11 cellular contexts compared by ENCODE assay signal in genomic region chr10:58237014-58237830, GRCh38. TPM values are rescaled to one million over a fixed set of nuclear protein-coding genes. Genes with fewer than 3 reads are reported as not detected.
A peak's percentile ranks its signal among the peaks of the same experiment; 100 is the strongest.
DNase-seq lines count a peak whose midpoint lies in the region; ATAC-seq lines count a peak whose summit lies in the region.
"Had no signal": no experiment of that assay in that cellular context is flagged by ENCODE, and none has a peak within 500 bp of the region (broad histone marks: within the 10 kb centered on the region; RNA-seq: fewer than 3 reads in every experiment).

No MANE protein-coding gene starts in this region.

- peaks cover 36% of the 10 kb centered on the region for H3K4me1 Mint-ChIP-seq in activated T-cell treated with anti-CD3 and anti-CD28 coated beads, Interleukin-2, amount 50 U/mL, for 4 hours (ENCODE audit: low read depth)
- peaks cover 50% of the 10 kb centered on the region for H3K4me1 Mint-ChIP-seq in stimulated activated effector memory CD8-positive, alpha-beta T cell treated with anti-CD3 and anti-CD28 coated beads, Interleukin-12 subunit alpha, Interleukin-12 subunit beta, amount 100 ng/mL, for 72 hours

- peaks cover 6% of the 10 kb centered on the region for H3K9me3 Mint-ChIP-seq in activated T-cell treated with anti-CD3 and anti-CD28 coated beads, Interleukin-2, amount 50 U/mL, for 4 hours
- H3K9me3 Mint-ChIP-seq in stimulated activated effector memory CD8-positive, alpha-beta T cell treated with anti-CD3 and anti-CD28 coated beads, Interleukin-12 subunit alpha, Interleukin-12 subunit beta, amount 100 ng/mL, for 72 hours = no peaks in the 10 kb centered on the region

- H3K27ac Mint-ChIP-seq in stimulated activated effector memory CD8-positive, alpha-beta T cell treated with anti-CD3 and anti-CD28 coated beads, Interleukin-12 subunit alpha, Interleukin-12 subunit beta, amount 100 ng/mL, for 72 hours = peak overlapping the region; percentile 67
- H3K27ac Mint-ChIP-seq: activated CD8-positive, alpha-beta memory T cell treated with anti-CD3 and anti-CD28 coated beads, Interleukin-2, amount 10 ng/mL, durations not matched to agents 7 days and 5 days; stimulated activated naive B cell treated with anti-CD40 and anti-IgM and Interleukin-4, amounts not matched to agents 10 μg/mL and 1 μg/mL and 100 μg/mL, for 72 hours had no signal

- DNase-seq in activated T-cell treated with anti-CD3 and anti-CD28 coated beads, Interleukin-2, amount 50 U/mL, for 4 hours = no peak
- DNase-seq in activated T-cell treated with anti-CD3 and anti-CD28 coated beads, Interleukin-2, amount 50 U/mL, for 1 hour = no peak
- DNase-seq in RPMI7951 (ENCODE audit: low read depth) (peak; percentile 86), fibroblast of gingiva (ENCODE audit: low read depth) (peak; percentile 79), occipital lobe (lab: John Stamatoyannopoulos, UW) (no peak), cortex of kidney (lab: John Stamatoyannopoulos, UW) (no peak), middle frontal gyrus (ENCODE audit: extremely low spot score, low spot score) (no peak)
- DNase-seq in stimulated activated effector memory CD8-positive, alpha-beta T cell treated with anti-CD3 and anti-CD28 coated beads, Interleukin-12 subunit alpha, Interleukin-12 subunit beta, amount 100 ng/mL, for 72 hours (ENCODE audit: low spot score in 2 of 2) = no peak
- DNase-seq: activated CD8-positive, alpha-beta memory T cell treated with anti-CD3 and anti-CD28 coated beads, Interleukin-2, amount 10 ng/mL, durations not matched to agents 7 days and 5 days; C1 segment of cervical spinal cord; stimulated activated naive B cell treated with anti-CD40 and anti-IgM and Interleukin-4, amounts not matched to agents 10 μg/mL and 1 μg/mL and 100 μg/mL, for 72 hours had no signal

- ATAC-seq in activated T-cell treated with anti-CD3 and anti-CD28 coated beads, Interleukin-2, amount 50 U/mL, for 4 hours = peak; percentile 73 to 80
- ATAC-seq in stimulated activated effector memory CD8-positive, alpha-beta T cell treated with anti-CD3 and anti-CD28 coated beads, Interleukin-12 subunit alpha, Interleukin-12 subunit beta, amount 100 ng/mL, for 72 hours = peak; percentile 63
- ATAC-seq: activated CD8-positive, alpha-beta memory T cell treated with anti-CD3 and anti-CD28 coated beads, Interleukin-2, amount 10 ng/mL, durations not matched to agents 7 days and 5 days; stimulated activated naive B cell treated with anti-CD40 and anti-IgM and Interleukin-4, amounts not matched to agents 10 μg/mL and 1 μg/mL and 100 μg/mL, for 72 hours had no signal

- H3K4me3 Mint-ChIP-seq in activated T-cell treated with anti-CD3 and anti-CD28 coated beads, Interleukin-2, amount 50 U/mL, for 4 hours = no peak overlapping the region
- H3K4me3 Mint-ChIP-seq in stimulated activated effector memory CD8-positive, alpha-beta T cell treated with anti-CD3 and anti-CD28 coated beads, Interleukin-12 subunit alpha, Interleukin-12 subunit beta, amount 100 ng/mL, for 72 hours = no peak overlapping the region
- H3K4me3 Mint-ChIP-seq: activated CD8-positive, alpha-beta memory T cell treated with anti-CD3 and anti-CD28 coated beads, Interleukin-2, amount 10 ng/mL, durations not matched to agents 7 days and 5 days; stimulated activated naive B cell treated with anti-CD40 and anti-IgM and Interleukin-4, amounts not matched to agents 10 μg/mL and 1 μg/mL and 100 μg/mL, for 72 hours had no signal

- H3K36me3 Mint-ChIP-seq in activated T-cell treated with anti-CD3 and anti-CD28 coated beads, Interleukin-2, amount 50 U/mL, for 4 hours (ENCODE audit: insufficient read depth) = peaks cover 48% of the 10 kb centered on the region
- H3K36me3 Mint-ChIP-seq in stimulated activated effector memory CD8-positive, alpha-beta T cell treated with anti-CD3 and anti-CD28 coated beads, Interleukin-12 subunit alpha, Interleukin-12 subunit beta, amount 100 ng/mL, for 72 hours = peaks cover 57% of the 10 kb centered on the region

- no peaks in the 10 kb centered on the region for H3K27me3 Mint-ChIP-seq in activated T-cell treated with anti-CD3 and anti-CD28 coated beads, Interleukin-2, amount 50 U/mL, for 4 hours (ENCODE audit: low read depth)
- H3K27me3 Mint-ChIP-seq: activated CD8-positive, alpha-beta memory T cell treated with anti-CD3 and anti-CD28 coated beads, Interleukin-2, amount 10 ng/mL, durations not matched to agents 7 days and 5 days; stimulated activated naive B cell treated with anti-CD40 and anti-IgM and Interleukin-4, amounts not matched to agents 10 μg/mL and 1 μg/mL and 100 μg/mL, for 72 hours had no signal

RNA-seq across cellular contexts. Expression of gene IPMK, which starts 30.5 kb away (rescaled TPM):
- total RNA-seq in activated T-cell treated with anti-CD3 and anti-CD28 coated beads, Interleukin-2, amount 50 U/mL, for 4 hours = 1 to 10 TPM; 7.5 to 8.8 (median 7.8) TPM
- 10.7 and 12.9 TPM in 2 replicates for total RNA-seq in RPMI7951 (2014; rRNA removed; shearing (Covaris generic))
- 40.4 TPM for total RNA-seq in occipital lobe

RNA-seq across cellular contexts. Expression of gene CISD1, which starts 31.7 kb away (rescaled TPM):
- 10 to 100 TPM; 61.4 to 76.7 (median 74.0) TPM for total RNA-seq in activated T-cell treated with anti-CD3 and anti-CD28 coated beads, Interleukin-2, amount 50 U/mL, for 4 hours
- total RNA-seq in RPMI7951 (2014; rRNA removed; shearing (Covaris generic)) = 52.0 and 54.5 TPM in 2 replicates
- total RNA-seq in occipital lobe = 20.9 TPM

Comparison
In these comparisons a context has a peak if more than half of its experiments do, and no peak if none do; other contexts are left out.
1. DNase-seq: peak in RPMI7951 (single experiment) and fibroblast of gingiva (single experiment); none in activated T-cell treated with anti-CD3 and anti-CD28 coated beads, Interleukin-2, amount 50 U/mL, for 4 hours (single experiment), activated T-cell treated with anti-CD3 and anti-CD28 coated beads, Interleukin-2, amount 50 U/mL, for 1 hour (single experiment), stimulated activated effector memory CD8-positive, alpha-beta T cell treated with anti-CD3 and anti-CD28 coated beads, Interleukin-12 subunit alpha, Interleukin-12 subunit beta, amount 100 ng/mL, for 72 hours (0 of 2), occipital lobe (single experiment), cortex of kidney (single experiment) and middle frontal gyrus (single experiment).